Comparison of ENCODE assay signal across 1 cellular context in the genomic region with DNA sequence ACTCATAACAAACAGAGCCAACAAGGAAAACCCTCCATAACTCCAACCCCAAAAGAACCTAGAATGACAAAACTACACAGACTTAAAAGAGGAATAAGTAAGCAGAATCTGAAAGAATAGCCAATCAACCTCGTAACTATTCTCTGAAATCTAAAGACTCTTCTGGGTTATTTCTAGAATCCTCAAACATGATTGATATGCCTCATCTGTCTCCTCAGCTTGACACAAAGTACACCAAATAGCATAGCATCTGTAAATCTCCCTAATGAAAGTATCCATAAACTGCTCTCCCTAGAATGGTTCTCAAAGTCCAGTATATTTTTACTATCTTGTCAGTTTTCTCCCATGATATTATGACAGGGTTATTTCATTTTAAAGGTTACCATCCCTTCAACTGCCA.
TF ChIP-seq lines count a peak whose summit lies in the region.

No MANE protein-coding gene starts in this region.

TF ChIP-seq in K562, 482 proteins besides CTCF, POLR2A, EP300 and RAD21 (continued from another document and continues in another):
- TF ChIP-seq, protein P1, sequence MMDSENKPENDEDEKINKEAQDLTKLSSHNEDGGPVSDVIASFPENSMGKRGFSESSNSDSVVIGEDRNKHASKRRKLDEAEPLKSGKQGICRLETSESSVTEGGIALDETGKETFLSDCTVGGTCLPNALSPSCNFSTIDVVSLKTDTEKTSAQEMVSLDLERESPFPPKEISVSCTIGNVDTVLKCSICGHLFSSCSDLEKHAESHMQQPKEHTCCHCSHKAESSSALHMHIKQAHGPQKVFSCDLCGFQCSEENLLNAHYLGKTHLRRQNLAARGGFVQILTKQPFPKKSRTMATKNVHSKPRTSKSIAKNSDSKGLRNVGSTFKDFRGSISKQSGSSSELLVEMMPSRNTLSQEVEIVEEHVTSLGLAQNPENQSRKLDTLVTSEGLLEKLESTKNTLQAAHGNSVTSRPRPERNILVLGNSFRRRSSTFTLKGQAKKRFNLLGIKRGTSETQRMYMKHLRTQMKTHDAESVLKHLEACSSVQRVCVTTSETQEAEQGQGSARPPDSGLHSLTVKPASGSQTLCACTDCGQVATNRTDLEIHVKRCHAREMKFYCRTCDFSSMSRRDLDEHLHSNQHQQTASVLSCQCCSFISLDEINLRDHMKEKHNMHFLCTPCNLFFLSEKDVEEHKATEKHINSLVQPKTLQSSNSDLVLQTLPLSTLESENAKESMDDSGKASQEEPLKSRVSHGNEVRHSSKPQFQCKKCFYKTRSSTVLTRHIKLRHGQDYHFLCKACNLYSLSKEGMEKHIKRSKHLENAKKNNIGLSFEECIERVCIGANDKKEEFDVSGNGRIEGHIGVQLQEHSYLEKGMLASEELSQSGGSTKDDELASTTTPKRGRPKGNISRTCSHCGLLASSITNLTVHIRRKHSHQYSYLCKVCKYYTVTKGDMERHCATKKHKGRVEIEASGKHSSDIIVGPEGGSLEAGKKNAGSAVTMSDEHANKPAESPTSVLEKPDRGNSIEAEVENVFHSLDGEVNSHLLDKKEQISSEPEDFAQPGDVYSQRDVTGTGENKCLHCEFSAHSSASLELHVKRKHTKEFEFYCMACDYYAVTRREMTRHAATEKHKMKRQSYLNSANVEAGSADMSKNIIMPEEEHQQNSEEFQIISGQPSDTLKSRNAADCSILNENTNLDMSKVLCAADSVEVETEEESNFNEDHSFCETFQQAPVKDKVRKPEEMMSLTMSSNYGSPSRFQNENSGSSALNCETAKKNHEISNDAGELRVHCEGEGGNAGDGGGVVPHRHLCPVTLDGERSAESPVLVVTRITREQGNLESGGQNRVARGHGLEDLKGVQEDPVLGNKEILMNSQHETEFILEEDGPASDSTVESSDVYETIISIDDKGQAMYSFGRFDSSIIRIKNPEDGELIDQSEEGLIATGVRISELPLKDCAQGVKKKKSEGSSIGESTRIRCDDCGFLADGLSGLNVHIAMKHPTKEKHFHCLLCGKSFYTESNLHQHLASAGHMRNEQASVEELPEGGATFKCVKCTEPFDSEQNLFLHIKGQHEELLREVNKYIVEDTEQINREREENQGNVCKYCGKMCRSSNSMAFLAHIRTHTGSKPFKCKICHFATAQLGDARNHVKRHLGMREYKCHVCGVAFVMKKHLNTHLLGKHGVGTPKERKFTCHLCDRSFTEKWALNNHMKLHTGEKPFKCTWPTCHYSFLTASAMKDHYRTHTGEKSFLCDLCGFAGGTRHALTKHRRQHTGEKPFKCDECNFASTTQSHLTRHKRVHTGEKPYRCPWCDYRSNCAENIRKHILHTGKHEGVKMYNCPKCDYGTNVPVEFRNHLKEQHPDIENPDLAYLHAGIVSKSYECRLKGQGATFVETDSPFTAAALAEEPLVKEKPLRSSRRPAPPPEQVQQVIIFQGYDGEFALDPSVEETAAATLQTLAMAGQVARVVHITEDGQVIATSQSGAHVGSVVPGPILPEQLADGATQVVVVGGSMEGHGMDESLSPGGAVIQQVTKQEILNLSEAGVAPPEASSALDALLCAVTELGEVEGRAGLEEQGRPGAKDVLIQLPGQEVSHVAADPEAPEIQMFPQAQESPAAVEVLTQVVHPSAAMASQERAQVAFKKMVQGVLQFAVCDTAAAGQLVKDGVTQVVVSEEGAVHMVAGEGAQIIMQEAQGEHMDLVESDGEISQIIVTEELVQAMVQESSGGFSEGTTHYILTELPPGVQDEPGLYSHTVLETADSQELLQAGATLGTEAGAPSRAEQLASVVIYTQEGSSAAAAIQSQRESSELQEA (IDR thresholded peaks at IDR 0.05; ENCODE audit: low read depth) = no peak
- TF ChIP-seq CXXC5 (CRISPR knock-in tag; IDR thresholded peaks at IDR 0.05) (no peak), ZNF174 (CRISPR knock-in tag; IDR thresholded peaks at IDR 0.05) (no peak), LCOR (CRISPR knock-in tag; IDR thresholded peaks at IDR 0.05) (no peak), ZNF3 (CRISPR knock-in tag; IDR thresholded peaks at IDR 0.05) (no peak), MTA2 (IDR thresholded peaks at IDR 0.05; ENCODE audit: low read depth) (no peak)
- TF ChIP-seq, protein P2, sequence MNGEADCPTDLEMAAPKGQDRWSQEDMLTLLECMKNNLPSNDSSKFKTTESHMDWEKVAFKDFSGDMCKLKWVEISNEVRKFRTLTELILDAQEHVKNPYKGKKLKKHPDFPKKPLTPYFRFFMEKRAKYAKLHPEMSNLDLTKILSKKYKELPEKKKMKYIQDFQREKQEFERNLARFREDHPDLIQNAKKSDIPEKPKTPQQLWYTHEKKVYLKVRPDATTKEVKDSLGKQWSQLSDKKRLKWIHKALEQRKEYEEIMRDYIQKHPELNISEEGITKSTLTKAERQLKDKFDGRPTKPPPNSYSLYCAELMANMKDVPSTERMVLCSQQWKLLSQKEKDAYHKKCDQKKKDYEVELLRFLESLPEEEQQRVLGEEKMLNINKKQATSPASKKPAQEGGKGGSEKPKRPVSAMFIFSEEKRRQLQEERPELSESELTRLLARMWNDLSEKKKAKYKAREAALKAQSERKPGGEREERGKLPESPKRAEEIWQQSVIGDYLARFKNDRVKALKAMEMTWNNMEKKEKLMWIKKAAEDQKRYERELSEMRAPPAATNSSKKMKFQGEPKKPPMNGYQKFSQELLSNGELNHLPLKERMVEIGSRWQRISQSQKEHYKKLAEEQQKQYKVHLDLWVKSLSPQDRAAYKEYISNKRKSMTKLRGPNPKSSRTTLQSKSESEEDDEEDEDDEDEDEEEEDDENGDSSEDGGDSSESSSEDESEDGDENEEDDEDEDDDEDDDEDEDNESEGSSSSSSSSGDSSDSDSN (IDR thresholded peaks at IDR 0.05; ENCODE audit: borderline replicate concordance in 1 of 2, low read depth in 2 of 2, low read length in 2 of 2) = no peak
- TF ChIP-seq, protein P3, sequence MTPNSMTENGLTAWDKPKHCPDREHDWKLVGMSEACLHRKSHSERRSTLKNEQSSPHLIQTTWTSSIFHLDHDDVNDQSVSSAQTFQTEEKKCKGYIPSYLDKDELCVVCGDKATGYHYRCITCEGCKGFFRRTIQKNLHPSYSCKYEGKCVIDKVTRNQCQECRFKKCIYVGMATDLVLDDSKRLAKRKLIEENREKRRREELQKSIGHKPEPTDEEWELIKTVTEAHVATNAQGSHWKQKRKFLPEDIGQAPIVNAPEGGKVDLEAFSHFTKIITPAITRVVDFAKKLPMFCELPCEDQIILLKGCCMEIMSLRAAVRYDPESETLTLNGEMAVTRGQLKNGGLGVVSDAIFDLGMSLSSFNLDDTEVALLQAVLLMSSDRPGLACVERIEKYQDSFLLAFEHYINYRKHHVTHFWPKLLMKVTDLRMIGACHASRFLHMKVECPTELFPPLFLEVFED (CRISPR knock-in tag; conservative IDR thresholded peaks at IDR 0.05) = no peak
- TF ChIP-seq, protein P4, sequence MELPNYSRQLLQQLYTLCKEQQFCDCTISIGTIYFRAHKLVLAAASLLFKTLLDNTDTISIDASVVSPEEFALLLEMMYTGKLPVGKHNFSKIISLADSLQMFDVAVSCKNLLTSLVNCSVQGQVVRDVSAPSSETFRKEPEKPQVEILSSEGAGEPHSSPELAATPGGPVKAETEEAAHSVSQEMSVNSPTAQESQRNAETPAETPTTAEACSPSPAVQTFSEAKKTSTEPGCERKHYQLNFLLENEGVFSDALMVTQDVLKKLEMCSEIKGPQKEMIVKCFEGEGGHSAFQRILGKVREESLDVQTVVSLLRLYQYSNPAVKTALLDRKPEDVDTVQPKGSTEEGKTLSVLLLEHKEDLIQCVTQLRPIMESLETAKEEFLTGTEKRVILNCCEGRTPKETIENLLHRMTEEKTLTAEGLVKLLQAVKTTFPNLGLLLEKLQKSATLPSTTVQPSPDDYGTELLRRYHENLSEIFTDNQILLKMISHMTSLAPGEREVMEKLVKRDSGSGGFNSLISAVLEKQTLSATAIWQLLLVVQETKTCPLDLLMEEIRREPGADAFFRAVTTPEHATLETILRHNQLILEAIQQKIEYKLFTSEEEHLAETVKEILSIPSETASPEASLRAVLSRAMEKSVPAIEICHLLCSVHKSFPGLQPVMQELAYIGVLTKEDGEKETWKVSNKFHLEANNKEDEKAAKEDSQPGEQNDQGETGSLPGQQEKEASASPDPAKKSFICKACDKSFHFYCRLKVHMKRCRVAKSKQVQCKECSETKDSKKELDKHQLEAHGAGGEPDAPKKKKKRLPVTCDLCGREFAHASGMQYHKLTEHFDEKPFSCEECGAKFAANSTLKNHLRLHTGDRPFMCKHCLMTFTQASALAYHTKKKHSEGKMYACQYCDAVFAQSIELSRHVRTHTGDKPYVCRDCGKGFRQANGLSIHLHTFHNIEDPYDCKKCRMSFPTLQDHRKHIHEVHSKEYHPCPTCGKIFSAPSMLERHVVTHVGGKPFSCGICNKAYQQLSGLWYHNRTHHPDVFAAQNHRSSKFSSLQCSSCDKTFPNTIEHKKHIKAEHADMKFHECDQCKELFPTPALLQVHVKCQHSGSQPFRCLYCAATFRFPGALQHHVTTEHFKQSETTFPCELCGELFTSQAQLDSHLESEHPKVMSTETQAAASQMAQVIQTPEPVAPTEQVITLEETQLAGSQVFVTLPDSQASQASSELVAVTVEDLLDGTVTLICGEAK (IDR thresholded peaks at IDR 0.05) = no peak
- TF ChIP-seq, protein P4 (CRISPR knock-in tag; IDR thresholded peaks at IDR 0.05) = no peak
- TF ChIP-seq, protein P5, sequence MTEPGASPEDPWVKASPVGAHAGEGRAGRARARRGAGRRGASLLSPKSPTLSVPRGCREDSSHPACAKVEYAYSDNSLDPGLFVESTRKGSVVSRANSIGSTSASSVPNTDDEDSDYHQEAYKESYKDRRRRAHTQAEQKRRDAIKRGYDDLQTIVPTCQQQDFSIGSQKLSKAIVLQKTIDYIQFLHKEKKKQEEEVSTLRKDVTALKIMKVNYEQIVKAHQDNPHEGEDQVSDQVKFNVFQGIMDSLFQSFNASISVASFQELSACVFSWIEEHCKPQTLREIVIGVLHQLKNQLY (CRISPR knock-in tag; conservative IDR thresholded peaks at IDR 0.05) = no peak
- TF ChIP-seq, protein P6, sequence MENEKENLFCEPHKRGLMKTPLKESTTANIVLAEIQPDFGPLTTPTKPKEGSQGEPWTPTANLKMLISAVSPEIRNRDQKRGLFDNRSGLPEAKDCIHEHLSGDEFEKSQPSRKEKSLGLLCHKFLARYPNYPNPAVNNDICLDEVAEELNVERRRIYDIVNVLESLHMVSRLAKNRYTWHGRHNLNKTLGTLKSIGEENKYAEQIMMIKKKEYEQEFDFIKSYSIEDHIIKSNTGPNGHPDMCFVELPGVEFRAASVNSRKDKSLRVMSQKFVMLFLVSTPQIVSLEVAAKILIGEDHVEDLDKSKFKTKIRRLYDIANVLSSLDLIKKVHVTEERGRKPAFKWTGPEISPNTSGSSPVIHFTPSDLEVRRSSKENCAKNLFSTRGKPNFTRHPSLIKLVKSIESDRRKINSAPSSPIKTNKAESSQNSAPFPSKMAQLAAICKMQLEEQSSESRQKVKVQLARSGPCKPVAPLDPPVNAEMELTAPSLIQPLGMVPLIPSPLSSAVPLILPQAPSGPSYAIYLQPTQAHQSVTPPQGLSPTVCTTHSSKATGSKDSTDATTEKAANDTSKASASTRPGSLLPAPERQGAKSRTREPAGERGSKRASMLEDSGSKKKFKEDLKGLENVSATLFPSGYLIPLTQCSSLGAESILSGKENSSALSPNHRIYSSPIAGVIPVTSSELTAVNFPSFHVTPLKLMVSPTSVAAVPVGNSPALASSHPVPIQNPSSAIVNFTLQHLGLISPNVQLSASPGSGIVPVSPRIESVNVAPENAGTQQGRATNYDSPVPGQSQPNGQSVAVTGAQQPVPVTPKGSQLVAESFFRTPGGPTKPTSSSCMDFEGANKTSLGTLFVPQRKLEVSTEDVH (IDR thresholded peaks at IDR 0.05; ENCODE audit: low read depth, partially characterized antibody) = no peak
- TF ChIP-seq, protein P7, sequence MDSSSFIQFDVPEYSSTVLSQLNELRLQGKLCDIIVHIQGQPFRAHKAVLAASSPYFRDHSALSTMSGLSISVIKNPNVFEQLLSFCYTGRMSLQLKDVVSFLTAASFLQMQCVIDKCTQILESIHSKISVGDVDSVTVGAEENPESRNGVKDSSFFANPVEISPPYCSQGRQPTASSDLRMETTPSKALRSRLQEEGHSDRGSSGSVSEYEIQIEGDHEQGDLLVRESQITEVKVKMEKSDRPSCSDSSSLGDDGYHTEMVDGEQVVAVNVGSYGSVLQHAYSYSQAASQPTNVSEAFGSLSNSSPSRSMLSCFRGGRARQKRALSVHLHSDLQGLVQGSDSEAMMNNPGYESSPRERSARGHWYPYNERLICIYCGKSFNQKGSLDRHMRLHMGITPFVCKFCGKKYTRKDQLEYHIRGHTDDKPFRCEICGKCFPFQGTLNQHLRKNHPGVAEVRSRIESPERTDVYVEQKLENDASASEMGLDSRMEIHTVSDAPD (CRISPR knock-in tag; IDR thresholded peaks at IDR 0.05) = no peak
- TF ChIP-seq, protein P8, sequence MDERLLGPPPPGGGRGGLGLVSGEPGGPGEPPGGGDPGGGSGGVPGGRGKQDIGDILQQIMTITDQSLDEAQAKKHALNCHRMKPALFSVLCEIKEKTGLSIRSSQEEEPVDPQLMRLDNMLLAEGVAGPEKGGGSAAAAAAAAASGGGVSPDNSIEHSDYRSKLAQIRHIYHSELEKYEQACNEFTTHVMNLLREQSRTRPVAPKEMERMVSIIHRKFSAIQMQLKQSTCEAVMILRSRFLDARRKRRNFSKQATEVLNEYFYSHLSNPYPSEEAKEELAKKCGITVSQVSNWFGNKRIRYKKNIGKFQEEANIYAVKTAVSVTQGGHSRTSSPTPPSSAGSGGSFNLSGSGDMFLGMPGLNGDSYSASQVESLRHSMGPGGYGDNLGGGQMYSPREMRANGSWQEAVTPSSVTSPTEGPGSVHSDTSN (CRISPR knock-in tag; IDR thresholded peaks at IDR 0.05; ENCODE audit: low read depth) = no peak
- TF ChIP-seq, protein P8 (tag; conservative IDR thresholded peaks at IDR 0.05; ENCODE audit: low read depth) = peak; percentile 71
